ENCODE assay signal across 32 cellular contexts in genomic region chr11:79484872-79485271, GRCh38. TPM values are rescaled to one million over a fixed set of nuclear protein-coding genes. Genes with fewer than 3 reads are reported as not detected.
"Had no signal": no experiment of that assay in that cellular context is flagged by ENCODE, and none has a peak within 500 bp of the region (broad histone marks: within the 10 kb centered on the region; RNA-seq: fewer than 3 reads in every experiment).

No MANE protein-coding gene starts in this region.

- H3K9me3 ChIP-seq: ascending aorta had no signal

- DNase-seq: activated B cell treated with CpG ODN at 0.5 μM for 24 hours; activated CD4-positive, alpha-beta memory T cell treated with anti-CD3 and anti-CD28 coated beads for 36 hours; activated CD4-positive, alpha-beta T cell treated with anti-CD3 and anti-CD28 coated beads for 4 hours; activated CD4-positive, alpha-beta T cell treated with anti-CD3 and anti-CD28 coated beads, Interleukin-2, amount 10 ng/mL, durations not matched to agents 24 days and 14 days; activated CD4-positive, alpha-beta T cell treated with anti-CD3 and anti-CD28 coated beads, Interleukin-2, amount 50 U/mL, for 1 hour; activated CD4-positive, alpha-beta T cell treated with anti-CD3 and anti-CD28 coated beads, Interleukin-2, amount 50 U/mL, for 4 hours; activated CD4-positive, CD25-positive, alpha-beta regulatory T cell treated with anti-CD3 and anti-CD28 coated beads, Interleukin-2, amount 50 U/mL, for 72 hours; activated CD8-positive, alpha-beta memory T cell treated with anti-CD3 and anti-CD28 coated beads, Interleukin-2, amount 50 U/mL, for 4 hours; activated CD8-positive, alpha-beta T cell treated with anti-CD3 and anti-CD28 coated beads for 36 hours; activated effector memory CD4-positive, alpha-beta T cell treated with Interleukin-2 at 50 U/mL for 16 hours; activated gamma-delta T cell; activated naive CD4-positive, alpha-beta T cell treated with anti-CD3 and anti-CD28 coated beads, Interleukin-2, amount 10 ng/mL, durations not matched to agents 7 days and 5 days; activated naive CD4-positive, alpha-beta T cell treated with Interleukin-2 at 50 U/mL for 16 hours; activated naive CD8-positive, alpha-beta T cell treated with anti-CD3 and anti-CD28 coated beads, Interleukin-2, amount 10 ng/mL, durations not matched to agents 7 days and 5 days; activated naive CD8-positive, alpha-beta T cell treated with anti-CD3 and anti-CD28 coated beads, Interleukin-2, amount 50 U/mL, for 24 hours; activated T-cell treated with anti-CD3 and anti-CD28 coated beads for 4 hours; activated T-cell treated with anti-CD3 and anti-CD28 coated beads, Interleukin-2, amount 50 U/mL, for 1 hour; activated T-cell treated with anti-CD3 and anti-CD28 coated beads, Interleukin-2, amount 50 U/mL, for 4 hours; activated T-cell treated with anti-CD3 and anti-CD28 coated beads, Interleukin-2, amount 50 U/mL, for 72 hours; amygdala; anterior cingulate cortex; caudate nucleus; cerebellar nuclear complex; T-helper 2 cell; T-helper 9 cell had no signal

- H3K4me1 ChIP-seq: ascending aorta had no signal

- H3K4me3 ChIP-seq: ascending aorta, cardiac muscle cell had no signal

- FAIRE-seq: bronchial epithelial cell, TTC549 had no signal

- H3K36me3 ChIP-seq: ascending aorta, cardiac muscle cell had no signal

- H3K27me3 ChIP-seq: ascending aorta, cardiac muscle cell had no signal

- ATAC-seq: activated CD8-positive, alpha-beta T cell treated with anti-CD3 and anti-CD28 coated beads for 36 hours; activated naive CD8-positive, alpha-beta T cell treated with anti-CD3 and anti-CD28 coated beads, Interleukin-2, amount 50 U/mL, for 24 hours; activated T-cell treated with anti-CD3 and anti-CD28 coated beads, Interleukin-2, amount 50 U/mL, for 4 hours; activated T-cell treated with anti-CD3 and anti-CD28 coated beads, Interleukin-2, amount 50 U/mL, for 72 hours had no signal

- H3K27ac ChIP-seq: ascending aorta, cardiac muscle cell, VCaP had no signal

RNA-seq across cellular contexts. Expression of gene TENM4, which starts 44.0 kb away (rescaled TPM):
- total RNA-seq: activated CD4-positive, alpha-beta memory T cell treated with anti-CD3 and anti-CD28 coated beads for 36 hours; activated CD4-positive, alpha-beta T cell treated with anti-CD3 and anti-CD28 coated beads, Interleukin-2, amount 10 ng/mL, durations not matched to agents 24 days and 14 days; activated CD8-positive, alpha-beta memory T cell treated with anti-CD3 and anti-CD28 coated beads for 36 hours; activated CD8-positive, alpha-beta T cell treated with anti-CD3 and anti-CD28 coated beads for 36 hours; activated naive CD8-positive, alpha-beta T cell treated with anti-CD3 and anti-CD28 coated beads, Interleukin-2, amount 10 ng/mL, durations not matched to agents 7 days and 5 days; activated T-helper 2 cell treated with anti-CD3 and anti-CD28 coated beads, Interferon-gamma antibody, Interleukin-2, Interleukin-4, amounts not matched to agents 10 μg/mL and 5 μg/mL and 100 μg/mL, durations not matched to agents 14 hours and 24 hours and 36 hours had no signal
